In genomic region chr13:71610876-71611275, GRCh38 we compare ENCODE assay signal across 15 cellular contexts.
A peak's percentile ranks its signal among the peaks of the same experiment; 100 is the strongest.
DNase-seq lines count a peak whose midpoint lies in the region; ATAC-seq lines count a peak whose summit lies in the region.
"Had no signal": no experiment of that assay in that cellular context is flagged by ENCODE, and none has a peak within 500 bp of the region (broad histone marks: within the 10 kb centered on the region; RNA-seq: fewer than 3 reads in every experiment).

No MANE protein-coding gene starts in this region.

- H3K9ac ChIP-seq in endocrine pancreas (ENCODE audit: control insufficient read depth, insufficient read depth, low read length), result no peak overlapping the region

- DNase-seq in GF-D8 (lab: John Stamatoyannopoulos, UW), result peak; percentile 61
- peak; percentile 20 to 39 for DNase-seq in NCI-H526 (lab: John Stamatoyannopoulos, UW)
- no peak for DNase-seq in NCI-H2227 treated with DMSO at 0.1 percent for 48 hours (lab: John Stamatoyannopoulos, UW)
- no peak for DNase-seq in UCSD-AML1 (lab: John Stamatoyannopoulos, UW; ENCODE audit: unreplicated experiment)
- DNase-seq in NCI-H510A treated with DMSO at 0.1 percent for 48 hours (lab: John Stamatoyannopoulos, UW), result no peak
- DNase-seq: activated B cell treated with CpG ODN at 0.5 μM for 24 hours; activated CD8-positive, alpha-beta memory T cell treated with anti-CD3 and anti-CD28 coated beads, Interleukin-2, amount 50 U/mL, for 48 hours; HFFc6; hippocampal formation; Kasumi-1; small intestine; stimulated activated naive CD4-positive, alpha-beta T cell had no signal

- H3K4me3 ChIP-seq in endocrine pancreas (ENCODE audit: control insufficient read depth, insufficient read depth, low read length), result peak overlapping the region; percentile 36

- H3K27me3 ChIP-seq in endocrine pancreas (ENCODE audit: control insufficient read depth, insufficient read depth, low read length), result no peaks in the 10 kb centered on the region

- no peaks in the 10 kb centered on the region for H3K36me3 ChIP-seq in endocrine pancreas (ENCODE audit: control insufficient read depth, insufficient read depth, low read length)

- peak; percentile 57 for ATAC-seq in HG03439 (IDR thresholded peaks at IDR 0.05; ENCODE audit: unreplicated experiment)
- no peak for ATAC-seq in HG02642 (IDR thresholded peaks at IDR 0.05; ENCODE audit: poor library complexity, unreplicated experiment)

- H3K9me3 ChIP-seq in endocrine pancreas (ENCODE audit: control insufficient read depth, low read length), result no peaks in the 10 kb centered on the region

- H3K4me1 ChIP-seq in endocrine pancreas (ENCODE audit: control insufficient read depth, insufficient read depth, low read length), result peaks cover 24% of the 10 kb centered on the region

Comparison
In these comparisons a context has a peak if more than half of its experiments do, and no peak if none do; other contexts are left out.
1. DNase-seq: peak in GF-D8 (single experiment) and NCI-H526 (2 of 2); none in NCI-H2227 treated with DMSO at 0.1 percent for 48 hours (single experiment), UCSD-AML1 (single experiment) and NCI-H510A treated with DMSO at 0.1 percent for 48 hours (single experiment).